ENCODE assay signal across 26 cellular contexts in the genomic region with DNA sequence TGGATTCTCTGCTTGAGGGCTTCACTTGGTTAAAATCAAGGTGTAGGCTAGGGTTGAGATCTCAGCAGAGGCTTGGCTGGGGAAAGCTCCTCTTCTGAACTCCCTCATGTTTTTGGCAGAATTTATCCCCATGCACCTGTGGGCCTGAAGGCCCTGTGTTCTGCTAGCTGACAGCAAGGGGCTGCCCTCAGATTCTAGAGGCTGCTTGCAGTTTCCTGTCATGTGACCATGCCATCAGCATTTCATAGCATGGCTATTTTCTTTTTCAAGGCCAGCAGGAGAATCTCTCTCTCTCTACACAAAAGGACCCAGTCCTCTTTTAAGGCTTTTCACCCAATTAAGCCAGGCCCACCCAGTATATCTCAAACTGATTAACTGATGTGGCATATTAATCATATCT.
"Had no signal": no experiment of that assay in that cellular context is flagged by ENCODE, and none has a peak within 500 bp of the region (broad histone marks: within the 10 kb centered on the region; RNA-seq: fewer than 3 reads in every experiment).

No MANE protein-coding gene starts in this region.

- H3K27me3 ChIP-seq: pancreas, stomach, testis, thyroid gland, transverse colon, upper lobe of right lung, vagina had no signal

- H3K36me3 ChIP-seq: left ventricle myocardium inferior, pancreas, prostate gland, stomach, thyroid gland, transverse colon, upper lobe of right lung, vagina had no signal

- H3K4me1 ChIP-seq: left ventricle myocardium inferior, pancreas, prostate gland, stomach, testis, thyroid gland, transverse colon, upper lobe of right lung, vagina had no signal

- DNase-seq: hippocampal formation; islet precursor cell; left ventricle myocardium inferior; midbrain; mucosa of descending colon; naive thymus-derived CD4-positive, alpha-beta T cell; nucleus accumbens; pancreas; posterior cingulate gyrus; retina; right cardiac atrium; stimulated activated CD4-positive, alpha-beta T cell treated with anti-CD3 and anti-CD28 coated beads, Interleukin-12 subunit alpha, Interleukin-12 subunit beta, amount 100 ng/mL, for 4 hours; stimulated activated CD4-positive, alpha-beta T cell treated with anti-CD3 and anti-CD28 coated beads, Interleukin-15, amount 100 ng/mL, for 24 hours; stimulated activated CD4-positive, alpha-beta T cell treated with anti-CD3 and anti-CD28 coated beads, Interleukin-2, amount 100 ng/mL, for 24 hours; stimulated activated CD4-positive, alpha-beta T cell treated with anti-CD3 and anti-CD28 coated beads, Interleukin-4, amount 100 ng/mL, for 1 hour; stimulated activated naive B cell treated with anti-CD40 and anti-IgM and Interleukin-4, amounts not matched to agents 10 μg/mL and 1 μg/mL and 100 μg/mL, for 72 hours; stimulated activated naive CD8-positive, alpha-beta T cell treated with anti-CD3 and anti-CD28 coated beads, Interleukin-15, Interleukin-2, amounts not matched to agents 100 U/mL and 50 U/mL, for 24 hours; stomach; testis; thyroid gland; transverse colon; upper lobe of right lung had no signal

- H3K27ac ChIP-seq: left ventricle myocardium inferior, pancreas, prostate gland, skin epidermis, stomach, testis, thyroid gland, transverse colon, upper lobe of right lung, vagina had no signal

- H3K9me3 ChIP-seq: mucosa of descending colon, pancreas, prostate gland, stomach, testis, thyroid gland, transverse colon, upper lobe of right lung, vagina had no signal

- H3K4me3 ChIP-seq: left ventricle myocardium inferior, lung, mucosa of descending colon, pancreas, prostate gland, skin epidermis, stomach, testis, thyroid gland, transverse colon, upper lobe of right lung, vagina had no signal
